In genomic region chr11:83159901-83160865, GRCh38 we compare ENCODE assay signal across 8 cellular contexts. TPM values are rescaled to one million over a fixed set of nuclear protein-coding genes. Genes with fewer than 3 reads are reported as not detected.
DNase-seq lines count a peak whose midpoint lies in the region; ATAC-seq and TF ChIP-seq lines count a peak whose summit lies in the region.

No MANE protein-coding gene starts in this region.

- H3K36me3 Mint-ChIP-seq in naive thymus-derived CD8-positive, alpha-beta T cell, result peaks cover 6 to 47% (median 19%) of the 10 kb centered on the region in 3 donors

- H3K4me1 ChIP-seq in NT2/D1 (ENCODE audit: insufficient read depth, insufficient read length), result no peaks in the 10 kb centered on the region

- H3K27ac ChIP-seq in dorsolateral prefrontal cortex, result peak overlapping the region in 36 of 59 donors; percentile 3 to 100 (median 50)

- peaks cover 60% of the 10 kb centered on the region for H3K36me3 ChIP-seq in NT2/D1 (ENCODE audit: insufficient read depth, insufficient read length, low read length)

- H3K4me3 ChIP-seq in NT2/D1 (ENCODE audit: insufficient read length, low read depth) (peak overlapping the region; percentile 97), dorsolateral prefrontal cortex (peak overlapping the region; percentile 58 to 100 (median 94))

- no peak for TF ChIP-seq CTCF in dorsolateral prefrontal cortex (IDR thresholded peaks at IDR 0.05 in 54 of 56, conservative IDR thresholded peaks at IDR 0.05 in 2 of 56; ENCODE audit: low read depth in 1 of 56, partially characterized antibody in 56 of 56)

- no peak overlapping the region for H3K9ac ChIP-seq in NT2/D1 (ENCODE audit: insufficient read length, low read depth)

- H3K4me3 Mint-ChIP-seq in naive thymus-derived CD8-positive, alpha-beta T cell, result peak overlapping the region; percentile 93 to 100 (median 100)

- H3K27ac Mint-ChIP-seq in naive thymus-derived CD8-positive, alpha-beta T cell, result peak overlapping the region; percentile 83 to 100 (median 100)

- H3K9me3 ChIP-seq in NT2/D1 (ENCODE audit: insufficient read depth, low read length), result no peaks in the 10 kb centered on the region

- no peak for ATAC-seq in naive thymus-derived CD8-positive, alpha-beta T cell
- ATAC-seq in GM21515 (IDR thresholded peaks at IDR 0.05; ENCODE audit: unreplicated experiment), result no peak

- intact Hi-C loops in dorsolateral prefrontal cortex (cut with DNase I), result loop anchor here (2.0 to 10.0 kb wide), 6 partner anchors 32 to 445 kb away; partner anchors contain the start of genes ANKRD42 (in 2 of the 2), DDIAS (in 1 of the 2), PRCP (in 1 of the 2) and RAB30 (in 1 of the 2)

- H3K4me1 Mint-ChIP-seq in naive thymus-derived CD8-positive, alpha-beta T cell, result peaks cover 17 to 61% (median 51%) of the 10 kb centered on the region in 4 donors

- POLR2A ChIA-PET in naive thymus-derived CD8-positive, alpha-beta T cell (lab: Charles Lee), result interaction anchor here (0.6 to 5.7 kb wide), 20 partner anchors 8 to 259 kb away, joined by 3 to 30 read pairs (median 4); partner anchors contain the start of genes DDIAS, PRCP and RAB30

- H3K9me3 Mint-ChIP-seq in naive thymus-derived CD8-positive, alpha-beta T cell, result no peaks in the 10 kb centered on the region

- H3K27me3 ChIP-seq in NT2/D1 (ENCODE audit: insufficient read depth, insufficient read length) (no peaks in the 10 kb centered on the region), dorsolateral prefrontal cortex (no peaks in the 10 kb centered on the region)

- H3K27me3 Mint-ChIP-seq in naive thymus-derived CD8-positive, alpha-beta T cell, result no peaks in the 10 kb centered on the region

- peak; percentile 13 for DNase-seq in GM03348 (ENCODE audit: low spot score)
- no peak for DNase-seq in NT2/D1 (ENCODE audit: low read depth, low spot score)
- no peak for DNase-seq in dorsolateral prefrontal cortex
- DNase-seq in naive thymus-derived CD8-positive, alpha-beta T cell, result peak in 1 of 10 donors; percentile 21
- DNase-seq in NCI-H146 treated with DMSO at 0.1 percent for 48 hours (lab: John Stamatoyannopoulos, UW; ENCODE audit: unreplicated experiment), result no peak
- DNase-seq in DMS79 (lab: John Stamatoyannopoulos, UW), result no peak
- no peak for DNase-seq in D341Med (ENCODE audit: low spot score)

RNA-seq across cellular contexts. Expression of gene PCF11, which starts 3.3 kb away (rescaled TPM):
- 10 to 100 TPM; 43.4 to 84.8 (median 60.0) TPM for total RNA-seq in dorsolateral prefrontal cortex
- 100 to 1,000 TPM; 199 TPM for total RNA-seq in naive thymus-derived CD8-positive, alpha-beta T cell
- polyA plus RNA-seq in naive thymus-derived CD8-positive, alpha-beta T cell, result 10 to 100 TPM; 22.5 to 33.6 (median 28.1) TPM

RNA-seq across cellular contexts. Expression of gene ANKRD42, which starts 33.3 kb away (rescaled TPM):
- total RNA-seq in dorsolateral prefrontal cortex, result 10 to 100 TPM in 119 of 120 experiments, 1 to 10 TPM in 1; 9.9 to 46.5 (median 32.4) TPM
- total RNA-seq in naive thymus-derived CD8-positive, alpha-beta T cell, result 1 to 10 TPM; 8.1 to 8.3 TPM
- polyA plus RNA-seq in naive thymus-derived CD8-positive, alpha-beta T cell, result 1 to 10 TPM; 3.4 to 6.5 (median 5.5) TPM
